Comparison of ENCODE assay signal across 1 cellular context in genomic region chr12:105235299-105235746, GRCh38.
A peak's percentile ranks its signal among the peaks of the same experiment; 100 is the strongest.
TF ChIP-seq lines count a peak whose summit lies in the region.

No MANE protein-coding gene starts in this region.

TF ChIP-seq in HEK293, 187 proteins besides CTCF, POLR2A, EP300 and RAD21 (continued from another document):
- no peak for TF ChIP-seq ZNF280D (tag by site-specific recombination; IDR thresholded peaks at IDR 0.05)
- peak; percentile 39; the same call in 1 of the 2 replicates for TF ChIP-seq SP3 (tag by site-specific recombination; IDR thresholded peaks at IDR 0.05)
- peak; percentile 54 for TF ChIP-seq ZNF394 (tag by site-specific recombination; IDR thresholded peaks at IDR 0.05; ENCODE audit: borderline replicate concordance)
- no peak for TF ChIP-seq ZNF518A (tag by site-specific recombination; conservative IDR thresholded peaks at IDR 0.05; ENCODE audit: low read depth)
- TF ChIP-seq ZNF639 (tag by site-specific recombination; IDR thresholded peaks at IDR 0.05): no peak
- no peak for TF ChIP-seq WT1 (tag by site-specific recombination; IDR thresholded peaks at IDR 0.05)
- TF ChIP-seq ZNF335 (tag by site-specific recombination; conservative IDR thresholded peaks at IDR 0.05): peak; percentile 27
- TF ChIP-seq BCL11A (tag by site-specific recombination; IDR thresholded peaks at IDR 0.05; ENCODE audit: low read depth): no peak
- TF ChIP-seq ZNF561 (tag by site-specific recombination; IDR thresholded peaks at IDR 0.05; ENCODE audit: borderline replicate concordance): no peak
- TF ChIP-seq ZBTB20 (tag by site-specific recombination; IDR thresholded peaks at IDR 0.05): 0 out of 2 replicates have a peak, but pooled peaks have one; percentile 4
- TF ChIP-seq MYNN (tag by site-specific recombination; IDR thresholded peaks at IDR 0.05; ENCODE audit: borderline replicate concordance): no peak
- no peak for TF ChIP-seq ZNF274 (IDR thresholded peaks at IDR 0.05; ENCODE audit: low read length)
- TF ChIP-seq ZNF274 (tag by site-specific recombination; IDR thresholded peaks at IDR 0.05; ENCODE audit: borderline replicate concordance): no peak
- TF ChIP-seq KLF9 (tag by site-specific recombination; IDR thresholded peaks at IDR 0.05; ENCODE audit: low read depth): 0 out of 2 replicates have a peak, but pooled peaks have one; percentile 29
- peak; percentile 70 for TF ChIP-seq ZNF664 (tag by site-specific recombination; IDR thresholded peaks at IDR 0.05)
- no peak for TF ChIP-seq ZXDB (tag by site-specific recombination; IDR thresholded peaks at IDR 0.05)
- no peak for TF ChIP-seq ZNF366 (tag by site-specific recombination; conservative IDR thresholded peaks at IDR 0.05)
